Comparison of ENCODE assay signal across 18 cellular contexts in genomic region chr3:46282041-46282440, GRCh38. TPM values are rescaled to one million over a fixed set of nuclear protein-coding genes. Genes with fewer than 3 reads are reported as not detected.
DNase-seq lines count a peak whose midpoint lies in the region; ATAC-seq and TF ChIP-seq lines count a peak whose summit lies in the region.
"Had no signal": no experiment of that assay in that cellular context is flagged by ENCODE, and none has a peak within 500 bp of the region (broad histone marks: within the 10 kb centered on the region; RNA-seq: fewer than 3 reads in every experiment).

No MANE protein-coding gene starts in this region.

- H3K27me3 Mint-ChIP-seq in activated T-cell treated with anti-CD3 and anti-CD28 coated beads, Interleukin-2, amount 50 U/mL, for 72 hours (ENCODE audit: low read depth): peaks cover 34% of the 10 kb centered on the region
- no peaks in the 10 kb centered on the region for H3K27me3 Mint-ChIP-seq in effector memory CD8-positive, alpha-beta T cell

- 0 out of 2 replicates have a peak overlapping the region, but pooled peaks have one; percentile 20 for H3K4me2 ChIP-seq in MM.1S (ENCODE audit: low read depth, low read length)

- no peak for TF ChIP-seq CTCF in MM.1S (IDR thresholded peaks at IDR 0.05; ENCODE audit: low read length)

- H3K27ac Mint-ChIP-seq in activated T-cell treated with anti-CD3 and anti-CD28 coated beads, Interleukin-2, amount 50 U/mL, for 72 hours: peak overlapping the region; percentile 53
- peak overlapping the region; percentile 93 to 96 for H3K27ac Mint-ChIP-seq in effector memory CD8-positive, alpha-beta T cell
- H3K27ac Mint-ChIP-seq in stimulated activated effector memory CD8-positive, alpha-beta T cell treated with anti-CD3 and anti-CD28 coated beads, Interleukin-12 subunit alpha, Interleukin-12 subunit beta, amount 100 ng/mL, for 72 hours: peak overlapping the region; percentile 84
- H3K27ac Mint-ChIP-seq: CD14-positive monocyte, H9 had no signal

- peak overlapping the region; percentile 22; the same call in 1 of the 2 replicates for H3K9ac ChIP-seq in MM.1S (ENCODE audit: low read length)

- H3K9me2 ChIP-seq in MM.1S (replicated peaks; ENCODE audit: insufficient read depth, low read length): no peaks in the 10 kb centered on the region

- no peak overlapping the region for H3K4me3 Mint-ChIP-seq in activated T-cell treated with anti-CD3 and anti-CD28 coated beads, Interleukin-2, amount 50 U/mL, for 72 hours
- H3K4me3 Mint-ChIP-seq in effector memory CD8-positive, alpha-beta T cell: peak overlapping the region; percentile 66 to 76
- H3K4me3 Mint-ChIP-seq in stimulated activated effector memory CD8-positive, alpha-beta T cell treated with anti-CD3 and anti-CD28 coated beads, Interleukin-12 subunit alpha, Interleukin-12 subunit beta, amount 100 ng/mL, for 72 hours: no peak overlapping the region
- H3K4me3 Mint-ChIP-seq: CD14-positive monocyte, H9 had no signal

- no peaks in the 10 kb centered on the region for H3K9me3 ChIP-seq in MM.1S (replicated peaks; ENCODE audit: insufficient read depth, low read length)
- H3K9me3 ChIP-seq: MG63 had no signal

- no peaks in the 10 kb centered on the region for H4K20me1 ChIP-seq in MM.1S (ENCODE audit: insufficient read depth, low read length)

- H3K27me3 ChIP-seq in MM.1S (replicated peaks; ENCODE audit: insufficient read depth, low read length): no peaks in the 10 kb centered on the region
- H3K27me3 ChIP-seq: MG63 had no signal

- ATAC-seq in activated T-cell treated with anti-CD3 and anti-CD28 coated beads, Interleukin-2, amount 50 U/mL, for 72 hours (replicated peaks in 1 of 2): no peak
- no peak for ATAC-seq in effector memory CD8-positive, alpha-beta T cell (replicated peaks)
- no peak for ATAC-seq in stimulated activated effector memory CD8-positive, alpha-beta T cell treated with anti-CD3 and anti-CD28 coated beads, Interleukin-12 subunit alpha, Interleukin-12 subunit beta, amount 100 ng/mL, for 72 hours
- ATAC-seq in HG03139 (IDR thresholded peaks at IDR 0.05; ENCODE audit: unreplicated experiment): no peak

- no peak for DNase-seq in activated T-cell treated with anti-CD3 and anti-CD28 coated beads, Interleukin-2, amount 50 U/mL, for 72 hours
- DNase-seq in activated T-cell treated with anti-CD3 and anti-CD28 coated beads for 4 hours (no peak), MM.1S (no peak), HuH-7.5 (ENCODE audit: low spot score) (no peak)
- no peak for DNase-seq in effector memory CD8-positive, alpha-beta T cell
- DNase-seq in stimulated activated effector memory CD8-positive, alpha-beta T cell treated with anti-CD3 and anti-CD28 coated beads, Interleukin-12 subunit alpha, Interleukin-12 subunit beta, amount 100 ng/mL, for 72 hours (ENCODE audit: low spot score in 2 of 2): no peak
- DNase-seq: ACHN, AML-193, Calu3, DMS53, H9, MG63, NCI-H1092 treated with DMSO at 0.1 percent for 48 hours, NCI-H1694 treated with DMSO at 0.1 percent for 48 hours, NCI-H69, Right ventricle myocardium superior had no signal

- H3K79me2 ChIP-seq in MM.1S (ENCODE audit: low read length): peaks cover 3% of the 10 kb centered on the region; the same call in 1 of the 2 replicates

- peaks cover 9% of the 10 kb centered on the region in 2 donors for H3K36me3 Mint-ChIP-seq in activated T-cell treated with anti-CD3 and anti-CD28 coated beads, Interleukin-2, amount 50 U/mL, for 72 hours (ENCODE audit: insufficient read depth in 2 of 2)
- peaks cover 6% of the 10 kb centered on the region for H3K36me3 Mint-ChIP-seq in effector memory CD8-positive, alpha-beta T cell (ENCODE audit: insufficient read depth)
- peaks cover 27% of the 10 kb centered on the region for H3K36me3 Mint-ChIP-seq in stimulated activated effector memory CD8-positive, alpha-beta T cell treated with anti-CD3 and anti-CD28 coated beads, Interleukin-12 subunit alpha, Interleukin-12 subunit beta, amount 100 ng/mL, for 72 hours

- H3K4me1 Mint-ChIP-seq in activated T-cell treated with anti-CD3 and anti-CD28 coated beads, Interleukin-2, amount 50 U/mL, for 72 hours (ENCODE audit: low read depth): peaks cover 73% of the 10 kb centered on the region
- H3K4me1 Mint-ChIP-seq in effector memory CD8-positive, alpha-beta T cell (ENCODE audit: low read depth in 2 of 2): peaks cover 81 to 82% of the 10 kb centered on the region in 2 donors
- peaks cover 84% of the 10 kb centered on the region for H3K4me1 Mint-ChIP-seq in stimulated activated effector memory CD8-positive, alpha-beta T cell treated with anti-CD3 and anti-CD28 coated beads, Interleukin-12 subunit alpha, Interleukin-12 subunit beta, amount 100 ng/mL, for 72 hours
- H3K4me1 Mint-ChIP-seq: H9 had no signal

- peak overlapping the region; percentile 68; the same call in 1 of the 2 replicates for H3K27ac ChIP-seq in MM.1S (ENCODE audit: low read length)

- peaks cover 51% of the 10 kb centered on the region for H3F3A ChIP-seq in MM.1S (ENCODE audit: insufficient read depth, low read length)

- H3K36me3 ChIP-seq in MM.1S (replicated peaks; ENCODE audit: insufficient read depth, low read length): no peaks in the 10 kb centered on the region
- H3K36me3 ChIP-seq: MG63 had no signal

- peaks cover 4 to 5% of the 10 kb centered on the region in 2 donors for H3K9me3 Mint-ChIP-seq in activated T-cell treated with anti-CD3 and anti-CD28 coated beads, Interleukin-2, amount 50 U/mL, for 72 hours
- no peaks in the 10 kb centered on the region for H3K9me3 Mint-ChIP-seq in effector memory CD8-positive, alpha-beta T cell
- H3K9me3 Mint-ChIP-seq in stimulated activated effector memory CD8-positive, alpha-beta T cell treated with anti-CD3 and anti-CD28 coated beads, Interleukin-12 subunit alpha, Interleukin-12 subunit beta, amount 100 ng/mL, for 72 hours: peaks cover 3% of the 10 kb centered on the region

- 0 out of 2 replicates have a peak overlapping the region, but pooled peaks have one; percentile 40 for H2AFZ ChIP-seq in MM.1S (ENCODE audit: low read length)

- peaks cover 91% of the 10 kb centered on the region for H3K4me1 ChIP-seq in MM.1S (ENCODE audit: low read length)

- H3K4me3 ChIP-seq in MM.1S (ENCODE audit: low read length): no peak overlapping the region
- H3K4me3 ChIP-seq: MG63 had no signal

RNA-seq across cellular contexts. Expression of gene CCR3, which starts 39.8 kb away (rescaled TPM):
- not detected for total RNA-seq in activated T-cell treated with anti-CD3 and anti-CD28 coated beads, Interleukin-2, amount 50 U/mL, for 72 hours
- total RNA-seq: H9, Right ventricle myocardium superior had no signal

Comparison
In these comparisons a context has a peak if more than half of its experiments do, and no peak if none do; other contexts are left out.
1. H3K4me3 Mint-ChIP-seq: peak in effector memory CD8-positive, alpha-beta T cell (2 of 2); none in activated T-cell treated with anti-CD3 and anti-CD28 coated beads, Interleukin-2, amount 50 U/mL, for 72 hours (0 of 2) and stimulated activated effector memory CD8-positive, alpha-beta T cell treated with anti-CD3 and anti-CD28 coated beads, Interleukin-12 subunit alpha, Interleukin-12 subunit beta, amount 100 ng/mL, for 72 hours (single experiment).
2. Peak in every context shown above with its lines, with median percentiles within 50 percentile points of each other: H3K27ac Mint-ChIP-seq.